ENCODE assay signal across 17 cellular contexts in the genomic region with DNA sequence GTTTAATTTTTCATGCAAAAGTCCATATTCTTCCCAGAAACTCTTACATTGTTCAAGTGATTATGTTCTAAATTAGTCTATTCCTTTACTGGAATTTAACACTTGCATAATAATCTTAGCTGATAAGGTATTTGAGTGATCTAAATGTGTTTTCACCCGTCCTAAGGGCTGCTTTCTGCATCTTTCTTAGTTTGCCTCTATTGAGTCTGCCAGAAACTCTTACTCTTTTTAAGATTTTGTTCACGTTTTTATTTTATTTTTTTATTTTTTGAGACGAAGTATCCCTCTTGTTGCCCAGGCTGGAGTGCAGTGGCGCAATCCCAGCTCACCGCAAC. TPM values are rescaled to one million over a fixed set of nuclear protein-coding genes. Genes with fewer than 3 reads are reported as not detected.
DNase-seq lines count a peak whose midpoint lies in the region; ATAC-seq and TF ChIP-seq lines count a peak whose summit lies in the region.
"Had no signal": no experiment of that assay in that cellular context is flagged by ENCODE, and none has a peak within 500 bp of the region (broad histone marks: within the 10 kb centered on the region; RNA-seq: fewer than 3 reads in every experiment).

No MANE protein-coding gene starts in this region.

- H3K27ac Mint-ChIP-seq in nephron progenitor cell: no peak overlapping the region
- H3K27ac Mint-ChIP-seq in effector memory CD8-positive, alpha-beta T cell: no peak overlapping the region

- H3K4me3 Mint-ChIP-seq in nephron progenitor cell: no peak overlapping the region
- H3K4me3 Mint-ChIP-seq in effector memory CD8-positive, alpha-beta T cell: no peak overlapping the region
- H3K4me3 Mint-ChIP-seq: CD14-positive monocyte, HFFc6 had no signal

- H3K27me3 ChIP-seq in left ventricle myocardium inferior (ENCODE audit: low read depth) (no peaks in the 10 kb centered on the region), lung (ENCODE audit: control insufficient read depth, insufficient read depth) (no peaks in the 10 kb centered on the region), spleen (replicated peaks in 1 of 7) (no peaks in the 10 kb centered on the region)

- 49 to 57% methylated on average over 5 of the region's 5 CpGs for WGBS in lung, 2 donors
- WGBS in spleen, 5 donors: 59 to 71% (median 64%) methylated on average over 5 of the region's 5 CpGs

- intact Hi-C loops in left ventricle myocardium inferior (cut with micrococcal nuclease) (no loop called here), Right ventricle myocardium inferior (cut with DNase I) (no loop called here), spleen (cut with DNase I; ENCODE audit: low total_unique reads) (no loop called here)

- TF ChIP-seq CTCF in left ventricle myocardium inferior (IDR thresholded peaks at IDR 0.05; ENCODE audit: borderline replicate concordance) (no peak), lung (IDR thresholded peaks at IDR 0.05; ENCODE audit: control extremely low read depth, extremely low read depth) (no peak), spleen (IDR thresholded peaks at IDR 0.05 in 8 of 11, conservative IDR thresholded peaks at IDR 0.05 in 3 of 11) (no peak), nephron progenitor cell (IDR thresholded peaks at IDR 0.05) (no peak)

- peaks cover 11% of the 10 kb centered on the region for H3K9me3 Mint-ChIP-seq in nephron progenitor cell
- peaks cover 0 to 8% of the 10 kb centered on the region in 2 donors for H3K9me3 Mint-ChIP-seq in effector memory CD8-positive, alpha-beta T cell
- H3K9me3 Mint-ChIP-seq: HFFc6 had no signal

- DNase-seq in left ventricle myocardium inferior: no peak
- DNase-seq in Right ventricle myocardium inferior (ENCODE audit: missing footprints): no peak
- no peak for DNase-seq in lung (ENCODE audit: low spot score)
- DNase-seq in spleen: no peak
- no peak for DNase-seq in ACHN
- DNase-seq in nephron progenitor cell: no peak
- no peak for DNase-seq in effector memory CD8-positive, alpha-beta T cell
- DNase-seq: Caco-2, HFFc6, NCI-H1092, NCI-H345, NCI-H526 treated with DMSO at 0.1 percent for 48 hours, OCI-M1, RPMI8226 had no signal

- TF ChIP-seq POLR2A in spleen (IDR thresholded peaks at IDR 0.05): no peak

- H3K4me3 ChIP-seq in left ventricle myocardium inferior: no peak overlapping the region
- H3K4me3 ChIP-seq in lung: no peak overlapping the region
- no peak overlapping the region for H3K4me3 ChIP-seq in spleen

- no peak for ATAC-seq in Right ventricle myocardium inferior
- ATAC-seq in lung (ENCODE audit: insufficient read depth, low FRiP score): peak; percentile 2
- no peak for ATAC-seq in effector memory CD8-positive, alpha-beta T cell (replicated peaks)
- ATAC-seq in HG03039 (IDR thresholded peaks at IDR 0.05; ENCODE audit: unreplicated experiment): no peak

- in situ Hi-C loops in ACHN (cut with HindIII; ENCODE audit: low pct_ligation_motif_present, low pct_unique_long_range_greater_than_20kb, low sequenced_read_pairs): no loop called here

- H3K36me3 ChIP-seq in left ventricle myocardium inferior (no peaks in the 10 kb centered on the region), lung (ENCODE audit: control insufficient read depth in 2 of 2, insufficient read depth in 2 of 2, low read length in 2 of 2) (no peaks in the 10 kb centered on the region), spleen (no peaks in the 10 kb centered on the region)

- H3K27ac ChIP-seq in left ventricle myocardium inferior (replicated peaks) (peak overlapping the region; percentile 1), lung (ENCODE audit: low read depth in 1 of 2, low read length in 1 of 2) (peak overlapping the region in 1 of 2 donors; percentile 74), spleen (peak overlapping the region in 7 of 8 donors; percentile 70 to 85 (median 76))
- H3K27ac ChIP-seq: KMS-11 had no signal

- no peaks in the 10 kb centered on the region for H3K36me3 Mint-ChIP-seq in nephron progenitor cell (ENCODE audit: low read depth)
- no peaks in the 10 kb centered on the region for H3K36me3 Mint-ChIP-seq in effector memory CD8-positive, alpha-beta T cell (ENCODE audit: insufficient read depth)

- no peaks in the 10 kb centered on the region for H3K27me3 Mint-ChIP-seq in nephron progenitor cell (ENCODE audit: low read depth, poor library complexity)
- peaks cover 17% of the 10 kb centered on the region in 2 donors for H3K27me3 Mint-ChIP-seq in effector memory CD8-positive, alpha-beta T cell

- H3K4me1 ChIP-seq in left ventricle myocardium inferior (peaks cover 19% of the 10 kb centered on the region), lung (ENCODE audit: control insufficient read depth in 2 of 2, insufficient read depth in 2 of 2, low read length in 2 of 2) (peaks cover 0 to 8% of the 10 kb centered on the region in 2 donors), spleen (peaks cover 0 to 19% (median 6%) of the 10 kb centered on the region in 6 donors)
- H3K4me1 ChIP-seq: Caco-2 had no signal

- peaks cover 47% of the 10 kb centered on the region for H3K4me1 Mint-ChIP-seq in nephron progenitor cell
- no peaks in the 10 kb centered on the region for H3K4me1 Mint-ChIP-seq in effector memory CD8-positive, alpha-beta T cell (ENCODE audit: low read depth in 2 of 2)

- H3K9me3 ChIP-seq in left ventricle myocardium inferior (replicated peaks) (no peaks in the 10 kb centered on the region), lung (ENCODE audit: control insufficient read depth in 2 of 2, insufficient read depth in 1 of 2, low read length in 1 of 2) (no peaks in the 10 kb centered on the region), spleen (no peaks in the 10 kb centered on the region)
- H3K9me3 ChIP-seq: Caco-2 had no signal

RNA-seq across cellular contexts. Expression of a gene that starts 52.0 kb away (rescaled TPM):
- 0.30 TPM for total RNA-seq in left ventricle myocardium inferior
- total RNA-seq in Right ventricle myocardium inferior: 0.46 TPM
- 10 to 100 TPM; 76.4 to 79.1 TPM for total RNA-seq in lung
- polyA plus RNA-seq in lung: 10 to 100 TPM; 28.2 to 46.7 TPM
- 10 to 100 TPM in 6 of 7 donors, 1 to 10 TPM in 1; 8.9 to 45.6 (median 20.6) TPM for total RNA-seq in spleen
- polyA plus RNA-seq in spleen: 1 to 10 TPM in 2 of 3 donors, under 1 TPM in 1; 0.27 to 2.1 (median 1.3) TPM
- total RNA-seq: Caco-2 had no signal
